In genomic region chr7:71864130-71864529, GRCh38 we compare ENCODE assay signal across 11 cellular contexts.
"Had no signal": no experiment of that assay in that cellular context is flagged by ENCODE, and none has a peak within 500 bp of the region (broad histone marks: within the 10 kb centered on the region; RNA-seq: fewer than 3 reads in every experiment).

No MANE protein-coding gene starts in this region.

- H3K4me2 ChIP-seq: GM23338 had no signal

- H2AFZ ChIP-seq: GM23248, GM23338 had no signal

- H3K4me1 ChIP-seq: HAP-1 had no signal

- DNase-seq: GM23248, GOT3, H7, H9, HCEC 1CT, HFFc6 had no signal

- H3K27ac ChIP-seq: GM23248 had no signal

- H3K9me3 ChIP-seq: HAP-1 had no signal

- H3K4me3 ChIP-seq: GM23248, GM23338, HAP-1 had no signal

- FAIRE-seq: H1, H54 had no signal

- H3K9ac ChIP-seq: GM23248 had no signal

- ATAC-seq: GM23338, HCT116 had no signal

- H3K36me3 ChIP-seq: HAP-1 had no signal
